In the genomic region with DNA sequence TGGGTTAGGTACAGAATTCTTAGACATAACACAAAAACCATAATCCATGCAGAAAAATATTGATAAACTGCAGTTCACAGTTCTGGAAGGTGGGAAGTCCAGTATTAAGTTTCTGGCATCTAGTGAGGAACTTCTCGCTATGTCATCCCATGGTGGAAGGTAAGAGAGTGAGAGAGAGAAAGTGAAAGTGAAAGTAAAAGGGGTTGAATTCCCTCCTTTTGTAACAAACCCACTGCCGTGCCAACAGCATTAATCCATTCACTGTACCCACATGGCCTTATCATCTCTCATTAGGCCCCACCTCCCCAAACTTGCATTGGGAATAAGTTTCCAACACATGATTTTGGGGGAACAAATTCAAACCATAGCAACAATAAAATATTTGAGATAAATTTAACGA, we compare ENCODE assay signal across 9 cellular contexts. TPM values are rescaled to one million over a fixed set of nuclear protein-coding genes. Genes with fewer than 3 reads are reported as not detected.
DNase-seq lines count a peak whose midpoint lies in the region; ATAC-seq and TF ChIP-seq lines count a peak whose summit lies in the region.
"Had no signal": no experiment of that assay in that cellular context is flagged by ENCODE, and none has a peak within 500 bp of the region (broad histone marks: within the 10 kb centered on the region; RNA-seq: fewer than 3 reads in every experiment).

No MANE protein-coding gene starts in this region.

- H3K27ac ChIP-seq in heart right ventricle (no peak overlapping the region), upper lobe of right lung (no peak overlapping the region)
- H3K27ac ChIP-seq: colonic mucosa had no signal

- intact Hi-C loops in heart right ventricle (cut with DNase I) (no loop called here), cardiac septum (cut with DNase I) (no loop called here), upper lobe of right lung (cut with DNase I) (no loop called here)

- ATAC-seq in heart right ventricle: no peak
- ATAC-seq in upper lobe of right lung: no peak
- ATAC-seq in GM18520 (IDR thresholded peaks at IDR 0.05; ENCODE audit: unreplicated experiment): no peak
- no peak for ATAC-seq in GM21526 (IDR thresholded peaks at IDR 0.05; ENCODE audit: low FRiP score, unreplicated experiment)

- DNase-seq in heart right ventricle (no peak), cardiac septum (ENCODE audit: low spot score) (no peak), RPMI8226 (peak; percentile 23), fibroblast of villous mesenchyme (ENCODE audit: low read depth) (peak; percentile 60), upper lobe of right lung (no peak), CD1c-positive myeloid dendritic cell (ENCODE audit: extremely low spot score) (no peak)
- DNase-seq: colonic mucosa had no signal

- H3K27me3 ChIP-seq in heart right ventricle: no peaks in the 10 kb centered on the region
- no peaks in the 10 kb centered on the region for H3K27me3 ChIP-seq in upper lobe of right lung
- H3K27me3 ChIP-seq: colonic mucosa had no signal

- H3K9me3 ChIP-seq in heart right ventricle (peaks cover 0 to 47% (median 0%) of the 10 kb centered on the region in 11 donors), upper lobe of right lung (peaks cover 3% of the 10 kb centered on the region)
- H3K9me3 ChIP-seq: colonic mucosa had no signal

- no peaks in the 10 kb centered on the region for H3K36me3 ChIP-seq in heart right ventricle
- H3K36me3 ChIP-seq in upper lobe of right lung: no peaks in the 10 kb centered on the region
- H3K36me3 ChIP-seq: colonic mucosa had no signal

- TF ChIP-seq CTCF in heart right ventricle (IDR thresholded peaks at IDR 0.05) (no peak), fibroblast of villous mesenchyme (IDR thresholded peaks at IDR 0.05; ENCODE audit: insufficient read depth, low read depth, low read length) (no peak), upper lobe of right lung (IDR thresholded peaks at IDR 0.05) (no peak)

- peaks cover 0 to 6% (median 0%) of the 10 kb centered on the region in 9 donors for H3K4me1 ChIP-seq in heart right ventricle
- no peaks in the 10 kb centered on the region for H3K4me1 ChIP-seq in upper lobe of right lung
- H3K4me1 ChIP-seq: colonic mucosa had no signal

- 58 to 65% methylated on average over 3 of the region's 3 CpGs for WGBS in heart right ventricle, 2 donors

- H3K4me3 ChIP-seq in heart right ventricle: peak overlapping the region in 8 of 10 donors; percentile 9 to 44 (median 31)
- H3K4me3 ChIP-seq in fibroblast of villous mesenchyme (ENCODE audit: low read depth, low read length): peak overlapping the region; percentile 39
- peak overlapping the region; percentile 36 for H3K4me3 ChIP-seq in upper lobe of right lung
- H3K4me3 ChIP-seq: colonic mucosa had no signal

RNA-seq across cellular contexts. Expression of a gene that starts 17.1 kb away (rescaled TPM):
- 1 to 10 TPM in 8 of 10 donors, under 1 TPM in 2; 0.81 to 2.3 (median 1.5) TPM for total RNA-seq in heart right ventricle
- polyA plus RNA-seq in heart right ventricle: 1 to 10 TPM in 1 of 2 donors, under 1 TPM in 1; 0.94 to 2.3 TPM
- 1.7 TPM for total RNA-seq in cardiac septum
- total RNA-seq in fibroblast of villous mesenchyme: 1.6 and 3.5 TPM in 2 replicates
- 3.4 TPM for total RNA-seq in upper lobe of right lung

RNA-seq across cellular contexts. Expression of a gene that starts 25.3 kb away (rescaled TPM):
- total RNA-seq in heart right ventricle (10 to 100 TPM; 34.4 to 52.3 (median 41.6) TPM), cardiac septum (38.1 TPM), fibroblast of villous mesenchyme (29.0 and 30.7 TPM in 2 replicates), upper lobe of right lung (32.3 TPM)
- polyA plus RNA-seq in heart right ventricle: 10 to 100 TPM; 44.9 to 73.8 TPM

RNA-seq across cellular contexts. Expression of a gene that starts 48.9 kb away (rescaled TPM):
- total RNA-seq in heart right ventricle (1 to 10 TPM; 1.1 to 2.5 (median 1.6) TPM), cardiac septum (1.7 TPM), fibroblast of villous mesenchyme (4.2 and 6.5 TPM in 2 replicates), upper lobe of right lung (3.5 TPM)
- polyA plus RNA-seq in heart right ventricle: 1 to 10 TPM in 1 of 2 donors, under 1 TPM in 1; 0.66 to 1.2 TPM

Comparison
In these comparisons a context has a peak if more than half of its experiments do, and no peak if none do; other contexts are left out.
1. DNase-seq: peak in RPMI8226 (single experiment) and fibroblast of villous mesenchyme (single experiment); none in heart right ventricle (0 of 2), cardiac septum (single experiment), upper lobe of right lung (single experiment) and CD1c-positive myeloid dendritic cell (single experiment).
2. Peak in every context shown above with its lines, with median percentiles within 50 percentile points of each other: H3K4me3 ChIP-seq.